ENCODE assay signal across 8 cellular contexts in the genomic region with DNA sequence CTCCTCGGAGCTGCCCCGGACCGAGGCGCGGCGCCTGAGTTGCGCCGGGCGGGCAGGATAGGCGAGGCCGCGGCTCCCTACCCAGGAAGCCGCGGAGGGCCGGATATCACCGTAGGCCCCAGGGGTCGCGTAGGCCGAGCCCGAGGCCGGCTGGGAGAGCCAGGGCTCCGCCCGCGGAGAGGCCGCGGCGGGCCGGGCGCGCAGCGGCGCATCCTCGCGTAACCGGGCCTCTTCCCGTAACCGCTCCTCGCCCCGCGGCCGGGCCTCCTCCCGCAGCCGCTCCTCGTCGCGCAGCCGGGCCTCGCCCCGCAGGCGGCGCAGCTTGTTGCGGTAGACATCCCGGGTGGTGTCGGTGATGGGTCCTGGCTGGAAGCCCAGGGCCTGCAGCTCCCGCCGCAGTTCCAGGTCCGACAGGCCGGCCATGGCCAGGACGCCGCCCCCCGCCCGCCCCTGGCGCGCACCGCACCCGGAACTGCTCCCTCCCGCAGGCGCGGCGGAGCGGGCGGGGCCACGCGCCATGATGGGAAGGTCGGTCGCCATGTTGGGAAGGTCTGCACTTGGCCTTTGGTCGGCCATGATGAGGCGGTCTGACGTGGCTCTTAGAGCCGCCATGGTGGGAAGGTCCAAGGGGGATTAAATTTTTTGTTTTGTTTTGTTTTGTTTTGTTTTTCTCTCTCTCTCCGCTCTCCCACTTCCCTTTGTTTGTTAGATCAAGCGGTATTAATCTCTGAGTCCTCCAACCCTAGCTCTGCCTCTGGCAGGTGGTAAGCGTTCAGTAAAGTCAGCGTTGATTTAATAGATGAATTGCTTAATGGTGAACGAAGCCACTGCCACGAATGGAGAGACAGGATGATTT. TPM values are rescaled to one million over a fixed set of nuclear protein-coding genes. Genes with fewer than 3 reads are reported as not detected.
A peak's percentile ranks its signal among the peaks of the same experiment; 100 is the strongest.
DNase-seq lines count a peak whose midpoint lies in the region; FAIRE-seq and TF ChIP-seq lines count a peak whose summit lies in the region.

Gene LEMD2 (minus strand): TSS at position 437 of the 856 bp plus-strand sequence. CDS start 14 bp downstream, at position 423.

- peak within 1 kb of the TSS; percentile 97 for H3K4me3 Mint-ChIP-seq in nephron progenitor cell
- peak within 1 kb of the TSS; percentile 96 for H3K4me3 Mint-ChIP-seq in stimulated activated naive CD8-positive, alpha-beta T cell treated with anti-CD3 and anti-CD28 coated beads, Interleukin-15, Interleukin-2, amounts not matched to agents 100 ng/mL and 50 ng/mL, for 24 hours

- H3K9me3 ChIP-seq in Loucy (ENCODE audit: insufficient read depth, low read depth, low read length), result no peaks in the 10 kb centered on the region

- peaks cover 2% of the 10 kb centered on the region; the same call in 1 of the 2 replicates for H3K36me3 ChIP-seq in Loucy (ENCODE audit: insufficient read depth, low read length)

- peaks cover 46% of the 10 kb centered on the region for H3K4me1 ChIP-seq in Loucy (ENCODE audit: insufficient read depth, low read length, poor library complexity, severe bottlenecking)

- H3K36me3 Mint-ChIP-seq in nephron progenitor cell (ENCODE audit: low read depth), result peaks cover 18% of the 10 kb centered on the region
- peaks cover 23% of the 10 kb centered on the region for H3K36me3 Mint-ChIP-seq in stimulated activated naive CD8-positive, alpha-beta T cell treated with anti-CD3 and anti-CD28 coated beads, Interleukin-15, Interleukin-2, amounts not matched to agents 100 ng/mL and 50 ng/mL, for 24 hours (ENCODE audit: low read depth)

- peak within 1 kb of the TSS; percentile 99 for H3K27ac Mint-ChIP-seq in nephron progenitor cell
- H3K27ac Mint-ChIP-seq in stimulated activated naive CD8-positive, alpha-beta T cell treated with anti-CD3 and anti-CD28 coated beads, Interleukin-15, Interleukin-2, amounts not matched to agents 100 ng/mL and 50 ng/mL, for 24 hours, result peak within 1 kb of the TSS; percentile 98

- H4K20me1 ChIP-seq in Loucy (ENCODE audit: insufficient read depth, low read length, poor library complexity, severe bottlenecking), result peaks cover 34% of the 10 kb centered on the region

- H3K9me2 ChIP-seq in Loucy (replicated peaks; ENCODE audit: low read depth, low read length), result no peaks in the 10 kb centered on the region

- FAIRE-seq in H54 (lab: Jason Lieb, UNC), result no peak

- peaks cover 88% of the 10 kb centered on the region for H3K4me1 Mint-ChIP-seq in nephron progenitor cell
- H3K4me1 Mint-ChIP-seq in stimulated activated naive CD8-positive, alpha-beta T cell treated with anti-CD3 and anti-CD28 coated beads, Interleukin-15, Interleukin-2, amounts not matched to agents 100 ng/mL and 50 ng/mL, for 24 hours (ENCODE audit: low read depth), result peaks cover 48% of the 10 kb centered on the region

- H2AFZ ChIP-seq in Loucy (ENCODE audit: low read length), result peak within 1 kb of the TSS; percentile 67

- TF ChIP-seq CTCF in Loucy (conservative IDR thresholded peaks at IDR 0.05; ENCODE audit: low read length) (no peak), fibroblast of the aortic adventitia (IDR thresholded peaks at IDR 0.05; ENCODE audit: insufficient read depth, low read length) (no peak), nephron progenitor cell (IDR thresholded peaks at IDR 0.05) (no peak)

- H3K9ac ChIP-seq in Loucy (ENCODE audit: low read depth, low read length, poor library complexity, severe bottlenecking), result peak within 1 kb of the TSS; percentile 83

- DNase-seq in EL (peak; percentile 92), H54 (ENCODE audit: insufficient read length, low spot score) (peak; percentile 91), SHP77 (lab: John Stamatoyannopoulos, UW) (peak; percentile 80 to 81), fibroblast of the aortic adventitia (ENCODE audit: low read depth) (peak; percentile 93), nephron progenitor cell (peak; percentile 92)
- DNase-seq in activated effector memory CD4-positive, alpha-beta T cell treated with Interleukin-2 at 50 U/mL for 16 hours, result peak; percentile 92

- H3K4me3 ChIP-seq in Loucy (ENCODE audit: low read length, poor library complexity, severe bottlenecking) (peak within 1 kb of the TSS; percentile 93), fibroblast of the aortic adventitia (ENCODE audit: low read depth, low read length) (peak within 1 kb of the TSS; percentile 74)

- peaks cover 54% of the 10 kb centered on the region for H3K79me2 ChIP-seq in Loucy (ENCODE audit: insufficient read depth, low read length)

- TF ChIP-seq POLR2A in H54 (IDR thresholded peaks at IDR 0.05; ENCODE audit: low read depth, low read length), result peak; percentile 85

- H3K27me3 Mint-ChIP-seq in nephron progenitor cell (ENCODE audit: low read depth, poor library complexity), result peaks cover 11% of the 10 kb centered on the region
- H3K27me3 Mint-ChIP-seq in stimulated activated naive CD8-positive, alpha-beta T cell treated with anti-CD3 and anti-CD28 coated beads, Interleukin-15, Interleukin-2, amounts not matched to agents 100 ng/mL and 50 ng/mL, for 24 hours, result no peaks in the 10 kb centered on the region

- no peaks in the 10 kb centered on the region for H3K9me3 Mint-ChIP-seq in nephron progenitor cell
- no peaks in the 10 kb centered on the region for H3K9me3 Mint-ChIP-seq in stimulated activated naive CD8-positive, alpha-beta T cell treated with anti-CD3 and anti-CD28 coated beads, Interleukin-15, Interleukin-2, amounts not matched to agents 100 ng/mL and 50 ng/mL, for 24 hours

- H3K27me3 ChIP-seq in Loucy (ENCODE audit: insufficient read depth, low read length, poor library complexity, severe bottlenecking), result no peaks in the 10 kb centered on the region

- H3K4me2 ChIP-seq in Loucy (ENCODE audit: low read depth, low read length, poor library complexity, severe bottlenecking), result peak within 1 kb of the TSS; percentile 98

- no peaks in the 10 kb centered on the region for H3F3A ChIP-seq in Loucy (ENCODE audit: low read depth)

RNA-seq across cellular contexts. Expression of gene LEMD2, which starts in this region (rescaled TPM):
- total RNA-seq in fibroblast of the aortic adventitia (ENCODE audit: low replicate concordance), result 31.2 and 75.3 TPM in 2 replicates

Comparison
In these comparisons a context has a peak if more than half of its experiments do, and no peak if none do; other contexts are left out.
1. Peak in every context shown above with its lines: DNase-seq and H3K4me3 ChIP-seq.